Comparison of ENCODE assay signal across 1 cellular context in the genomic region with DNA sequence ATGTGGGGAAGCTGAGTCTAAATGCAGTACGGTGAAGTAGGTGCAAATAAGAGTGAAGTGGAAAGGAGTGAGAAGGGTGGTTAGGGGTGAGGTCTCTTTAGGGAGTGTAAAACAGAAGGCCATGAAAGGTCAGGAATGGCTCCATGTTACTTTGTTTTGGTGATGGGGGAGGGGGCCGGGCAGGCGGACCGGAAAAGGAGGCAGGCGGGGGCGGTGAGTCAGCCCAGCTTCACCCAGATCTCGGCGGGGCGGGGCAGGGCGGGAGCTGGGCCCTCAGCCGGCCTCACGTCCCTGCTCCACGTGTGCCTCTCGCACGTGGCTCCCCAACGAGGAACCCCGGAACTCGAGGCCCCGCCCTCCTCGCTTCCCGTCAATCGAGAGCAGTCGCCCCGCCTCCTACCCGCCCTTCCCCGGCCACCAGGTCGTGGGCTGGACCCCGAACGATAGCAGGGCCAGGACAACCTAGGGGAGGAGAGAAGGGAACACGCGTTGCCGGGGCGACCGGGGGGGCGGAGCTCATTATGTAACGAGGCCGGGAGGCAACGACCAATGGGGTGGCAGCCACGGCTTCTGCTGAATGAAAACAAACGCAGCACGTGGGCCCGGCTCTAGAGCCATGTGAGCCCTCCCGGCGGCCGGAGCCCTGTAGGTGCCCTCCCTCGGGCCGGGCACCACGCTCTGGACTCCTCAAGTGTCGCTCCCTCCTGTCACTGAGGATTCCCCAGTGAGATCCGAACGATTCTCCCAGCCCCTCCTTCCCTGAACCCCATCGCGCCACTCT.
A peak's percentile ranks its signal among the peaks of the same experiment; 100 is the strongest.
TF ChIP-seq lines count a peak whose summit lies in the region.

No MANE protein-coding gene starts in this region.

TF ChIP-seq in A549, 52 proteins besides CTCF, POLR2A, EP300 and RAD21:
- TF ChIP-seq, protein P1, sequence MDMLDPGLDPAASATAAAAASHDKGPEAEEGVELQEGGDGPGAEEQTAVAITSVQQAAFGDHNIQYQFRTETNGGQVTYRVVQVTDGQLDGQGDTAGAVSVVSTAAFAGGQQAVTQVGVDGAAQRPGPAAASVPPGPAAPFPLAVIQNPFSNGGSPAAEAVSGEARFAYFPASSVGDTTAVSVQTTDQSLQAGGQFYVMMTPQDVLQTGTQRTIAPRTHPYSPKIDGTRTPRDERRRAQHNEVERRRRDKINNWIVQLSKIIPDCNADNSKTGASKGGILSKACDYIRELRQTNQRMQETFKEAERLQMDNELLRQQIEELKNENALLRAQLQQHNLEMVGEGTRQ (IDR thresholded peaks at IDR 0.05) = peak; percentile 87
- no peak for TF ChIP-seq NR3C1 (IDR thresholded peaks at IDR 0.05)
- TF ChIP-seq, protein P2, sequence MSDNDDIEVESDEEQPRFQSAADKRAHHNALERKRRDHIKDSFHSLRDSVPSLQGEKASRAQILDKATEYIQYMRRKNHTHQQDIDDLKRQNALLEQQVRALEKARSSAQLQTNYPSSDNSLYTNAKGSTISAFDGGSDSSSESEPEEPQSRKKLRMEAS (IDR thresholded peaks at IDR 0.05) = peak; percentile 99
- TF ChIP-seq RFX5 (IDR thresholded peaks at IDR 0.05) = peak; percentile 82; the same call in 1 of the 2 replicates
- TF ChIP-seq MAFK (IDR thresholded peaks at IDR 0.05; ENCODE audit: partially characterized antibody) = no peak
- peak; percentile 99 for TF ChIP-seq MYC (IDR thresholded peaks at IDR 0.05; ENCODE audit: borderline replicate concordance, low read length)
- TF ChIP-seq, protein P3, sequence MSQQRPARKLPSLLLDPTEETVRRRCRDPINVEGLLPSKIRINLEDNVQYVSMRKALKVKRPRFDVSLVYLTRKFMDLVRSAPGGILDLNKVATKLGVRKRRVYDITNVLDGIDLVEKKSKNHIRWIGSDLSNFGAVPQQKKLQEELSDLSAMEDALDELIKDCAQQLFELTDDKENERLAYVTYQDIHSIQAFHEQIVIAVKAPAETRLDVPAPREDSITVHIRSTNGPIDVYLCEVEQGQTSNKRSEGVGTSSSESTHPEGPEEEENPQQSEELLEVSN (IDR thresholded peaks at IDR 0.05; ENCODE audit: borderline replicate concordance, low read depth) = peak; percentile 97
- no peak for TF ChIP-seq FOSB (CRISPR knock-in tag; IDR thresholded peaks at IDR 0.05)
- TF ChIP-seq, protein P4, sequence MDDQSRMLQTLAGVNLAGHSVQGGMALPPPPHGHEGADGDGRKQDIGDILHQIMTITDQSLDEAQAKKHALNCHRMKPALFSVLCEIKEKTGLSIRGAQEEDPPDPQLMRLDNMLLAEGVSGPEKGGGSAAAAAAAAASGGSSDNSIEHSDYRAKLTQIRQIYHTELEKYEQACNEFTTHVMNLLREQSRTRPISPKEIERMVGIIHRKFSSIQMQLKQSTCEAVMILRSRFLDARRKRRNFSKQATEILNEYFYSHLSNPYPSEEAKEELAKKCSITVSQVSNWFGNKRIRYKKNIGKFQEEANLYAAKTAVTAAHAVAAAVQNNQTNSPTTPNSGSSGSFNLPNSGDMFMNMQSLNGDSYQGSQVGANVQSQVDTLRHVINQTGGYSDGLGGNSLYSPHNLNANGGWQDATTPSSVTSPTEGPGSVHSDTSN (IDR thresholded peaks at IDR 0.05) = no peak
- no peak for TF ChIP-seq POLR2AphosphoS2 (conservative IDR thresholded peaks at IDR 0.05; ENCODE audit: low read length)
- TF ChIP-seq RCOR1 (IDR thresholded peaks at IDR 0.05; ENCODE audit: low read depth, low read length) = no peak
- TF ChIP-seq CEBPB (IDR thresholded peaks at IDR 0.05) = peak in 1 of 2 experiments; percentile 19; a peak in 1 of 4 replicates
- 0 out of 2 replicates have a peak, but pooled peaks have one; percentile 87 for TF ChIP-seq HOXB5 (CRISPR knock-in tag; IDR thresholded peaks at IDR 0.05)
- no peak for TF ChIP-seq CBX2 (IDR thresholded peaks at IDR 0.05; ENCODE audit: borderline replicate concordance, low read depth)
- no peak for TF ChIP-seq SMC3 (IDR thresholded peaks at IDR 0.05)
- TF ChIP-seq BHLHE40 (IDR thresholded peaks at IDR 0.05; ENCODE audit: low read depth, low read length) = peak; percentile 69
- 0 out of 2 replicates have a peak, but pooled peaks have one; percentile 32 for TF ChIP-seq HOXA7 (CRISPR knock-in tag; IDR thresholded peaks at IDR 0.05)
- TF ChIP-seq FOXS1 (CRISPR knock-in tag; IDR thresholded peaks at IDR 0.05) = peak; percentile 49; the same call in 1 of the 2 replicates
- peak; percentile 59 for TF ChIP-seq JUNB (IDR thresholded peaks at IDR 0.05)
- no peak for TF ChIP-seq KDM5A (IDR thresholded peaks at IDR 0.05)
- no peak for TF ChIP-seq ZNF302 (CRISPR knock-in tag; IDR thresholded peaks at IDR 0.05)
- peak; percentile 98 for TF ChIP-seq NPAS2 (CRISPR knock-in tag; IDR thresholded peaks at IDR 0.05; ENCODE audit: borderline replicate concordance)
- TF ChIP-seq RARB (CRISPR knock-in tag; IDR thresholded peaks at IDR 0.05) = peak; percentile 55; the same call in 1 of the 2 replicates
- peak; percentile 50; the same call in 1 of the 2 replicates for TF ChIP-seq EHF (CRISPR knock-in tag; IDR thresholded peaks at IDR 0.05)
- TF ChIP-seq MAZ (IDR thresholded peaks at IDR 0.05; ENCODE audit: borderline replicate concordance, low read depth, low read length) = 0 out of 2 replicates have a peak, but pooled peaks have one; percentile 31
- peak; percentile 53 for TF ChIP-seq CHD2 (IDR thresholded peaks at IDR 0.05; ENCODE audit: low read length, partially characterized antibody)
- TF ChIP-seq, protein P5, sequence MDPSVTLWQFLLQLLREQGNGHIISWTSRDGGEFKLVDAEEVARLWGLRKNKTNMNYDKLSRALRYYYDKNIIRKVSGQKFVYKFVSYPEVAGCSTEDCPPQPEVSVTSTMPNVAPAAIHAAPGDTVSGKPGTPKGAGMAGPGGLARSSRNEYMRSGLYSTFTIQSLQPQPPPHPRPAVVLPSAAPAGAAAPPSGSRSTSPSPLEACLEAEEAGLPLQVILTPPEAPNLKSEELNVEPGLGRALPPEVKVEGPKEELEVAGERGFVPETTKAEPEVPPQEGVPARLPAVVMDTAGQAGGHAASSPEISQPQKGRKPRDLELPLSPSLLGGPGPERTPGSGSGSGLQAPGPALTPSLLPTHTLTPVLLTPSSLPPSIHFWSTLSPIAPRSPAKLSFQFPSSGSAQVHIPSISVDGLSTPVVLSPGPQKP (IDR thresholded peaks at IDR 0.05; ENCODE audit: low read depth, low read length) = no peak
- no peak for TF ChIP-seq ESRRA (IDR thresholded peaks at IDR 0.05; ENCODE audit: borderline replicate concordance, low read length)
- TF ChIP-seq TFCP2L1 (CRISPR knock-in tag; IDR thresholded peaks at IDR 0.05) = peak; percentile 73; the same call in 1 of the 2 replicates
- no peak for TF ChIP-seq HEYL (CRISPR knock-in tag; IDR thresholded peaks at IDR 0.05)
- 0 out of 2 replicates have a peak, but pooled peaks have one; percentile 82 for TF ChIP-seq RNF2 (IDR thresholded peaks at IDR 0.05; ENCODE audit: borderline replicate concordance, low read depth)
- TF ChIP-seq, protein P6, sequence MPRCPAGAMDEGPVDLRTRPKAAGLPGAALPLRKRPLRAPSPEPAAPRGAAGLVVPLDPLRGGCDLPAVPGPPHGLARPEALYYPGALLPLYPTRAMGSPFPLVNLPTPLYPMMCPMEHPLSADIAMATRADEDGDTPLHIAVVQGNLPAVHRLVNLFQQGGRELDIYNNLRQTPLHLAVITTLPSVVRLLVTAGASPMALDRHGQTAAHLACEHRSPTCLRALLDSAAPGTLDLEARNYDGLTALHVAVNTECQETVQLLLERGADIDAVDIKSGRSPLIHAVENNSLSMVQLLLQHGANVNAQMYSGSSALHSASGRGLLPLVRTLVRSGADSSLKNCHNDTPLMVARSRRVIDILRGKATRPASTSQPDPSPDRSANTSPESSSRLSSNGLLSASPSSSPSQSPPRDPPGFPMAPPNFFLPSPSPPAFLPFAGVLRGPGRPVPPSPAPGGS (IDR thresholded peaks at IDR 0.05) = 0 out of 3 replicates have a peak, but pooled peaks have one; percentile 38
- peak; percentile 82 for TF ChIP-seq HOXB13 (CRISPR knock-in tag; IDR thresholded peaks at IDR 0.05; ENCODE audit: low read depth)
- peak; percentile 50; the same call in 1 of the 2 replicates for TF ChIP-seq GATA3 (IDR thresholded peaks at IDR 0.05; ENCODE audit: borderline replicate concordance)
- TF ChIP-seq, protein P7, sequence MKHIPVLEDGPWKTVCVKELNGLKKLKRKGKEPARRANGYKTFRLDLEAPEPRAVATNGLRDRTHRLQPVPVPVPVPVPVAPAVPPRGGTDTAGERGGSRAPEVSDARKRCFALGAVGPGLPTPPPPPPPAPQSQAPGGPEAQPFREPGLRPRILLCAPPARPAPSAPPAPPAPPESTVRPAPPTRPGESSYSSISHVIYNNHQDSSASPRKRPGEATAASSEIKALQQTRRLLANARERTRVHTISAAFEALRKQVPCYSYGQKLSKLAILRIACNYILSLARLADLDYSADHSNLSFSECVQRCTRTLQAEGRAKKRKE (CRISPR knock-in tag; IDR thresholded peaks at IDR 0.05; ENCODE audit: low read depth) = peak; percentile 86; the same call in 1 of the 2 replicates
- TF ChIP-seq TP53 (CRISPR knock-in tag; IDR thresholded peaks at IDR 0.05) = peak; percentile 48; the same call in 1 of the 2 replicates
- TF ChIP-seq SREBF2 (IDR thresholded peaks at IDR 0.05) = no peak
- TF ChIP-seq KDM1A (IDR thresholded peaks at IDR 0.05; ENCODE audit: low read depth) = no peak
- no peak for TF ChIP-seq CBX8 (IDR thresholded peaks at IDR 0.05)
- TF ChIP-seq, protein P8, sequence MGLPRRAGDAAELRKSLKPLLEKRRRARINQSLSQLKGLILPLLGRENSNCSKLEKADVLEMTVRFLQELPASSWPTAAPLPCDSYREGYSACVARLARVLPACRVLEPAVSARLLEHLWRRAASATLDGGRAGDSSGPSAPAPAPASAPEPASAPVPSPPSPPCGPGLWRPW (IDR thresholded peaks at IDR 0.05) = no peak
- TF ChIP-seq ZFP36 (IDR thresholded peaks at IDR 0.05; ENCODE audit: borderline replicate concordance, partially characterized antibody) = no peak
- TF ChIP-seq PHF8 (IDR thresholded peaks at IDR 0.05; ENCODE audit: borderline replicate concordance, low read depth) = no peak
- TF ChIP-seq, protein P9, sequence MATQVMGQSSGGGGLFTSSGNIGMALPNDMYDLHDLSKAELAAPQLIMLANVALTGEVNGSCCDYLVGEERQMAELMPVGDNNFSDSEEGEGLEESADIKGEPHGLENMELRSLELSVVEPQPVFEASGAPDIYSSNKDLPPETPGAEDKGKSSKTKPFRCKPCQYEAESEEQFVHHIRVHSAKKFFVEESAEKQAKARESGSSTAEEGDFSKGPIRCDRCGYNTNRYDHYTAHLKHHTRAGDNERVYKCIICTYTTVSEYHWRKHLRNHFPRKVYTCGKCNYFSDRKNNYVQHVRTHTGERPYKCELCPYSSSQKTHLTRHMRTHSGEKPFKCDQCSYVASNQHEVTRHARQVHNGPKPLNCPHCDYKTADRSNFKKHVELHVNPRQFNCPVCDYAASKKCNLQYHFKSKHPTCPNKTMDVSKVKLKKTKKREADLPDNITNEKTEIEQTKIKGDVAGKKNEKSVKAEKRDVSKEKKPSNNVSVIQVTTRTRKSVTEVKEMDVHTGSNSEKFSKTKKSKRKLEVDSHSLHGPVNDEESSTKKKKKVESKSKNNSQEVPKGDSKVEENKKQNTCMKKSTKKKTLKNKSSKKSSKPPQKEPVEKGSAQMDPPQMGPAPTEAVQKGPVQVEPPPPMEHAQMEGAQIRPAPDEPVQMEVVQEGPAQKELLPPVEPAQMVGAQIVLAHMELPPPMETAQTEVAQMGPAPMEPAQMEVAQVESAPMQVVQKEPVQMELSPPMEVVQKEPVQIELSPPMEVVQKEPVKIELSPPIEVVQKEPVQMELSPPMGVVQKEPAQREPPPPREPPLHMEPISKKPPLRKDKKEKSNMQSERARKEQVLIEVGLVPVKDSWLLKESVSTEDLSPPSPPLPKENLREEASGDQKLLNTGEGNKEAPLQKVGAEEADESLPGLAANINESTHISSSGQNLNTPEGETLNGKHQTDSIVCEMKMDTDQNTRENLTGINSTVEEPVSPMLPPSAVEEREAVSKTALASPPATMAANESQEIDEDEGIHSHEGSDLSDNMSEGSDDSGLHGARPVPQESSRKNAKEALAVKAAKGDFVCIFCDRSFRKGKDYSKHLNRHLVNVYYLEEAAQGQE (IDR thresholded peaks at IDR 0.05) = no peak
- no peak for TF ChIP-seq NFE2L2 (conservative IDR thresholded peaks at IDR 0.05; ENCODE audit: low read length)
- TF ChIP-seq HDAC2 (IDR thresholded peaks at IDR 0.05) = no peak
- TF ChIP-seq ZC3H11A (IDR thresholded peaks at IDR 0.05) = no peak
- TF ChIP-seq EHMT2 (IDR thresholded peaks at IDR 0.05; ENCODE audit: low read depth) = no peak
- TF ChIP-seq ZSCAN20 (CRISPR knock-in tag; IDR thresholded peaks at IDR 0.05) = no peak
- TF ChIP-seq, protein P10, sequence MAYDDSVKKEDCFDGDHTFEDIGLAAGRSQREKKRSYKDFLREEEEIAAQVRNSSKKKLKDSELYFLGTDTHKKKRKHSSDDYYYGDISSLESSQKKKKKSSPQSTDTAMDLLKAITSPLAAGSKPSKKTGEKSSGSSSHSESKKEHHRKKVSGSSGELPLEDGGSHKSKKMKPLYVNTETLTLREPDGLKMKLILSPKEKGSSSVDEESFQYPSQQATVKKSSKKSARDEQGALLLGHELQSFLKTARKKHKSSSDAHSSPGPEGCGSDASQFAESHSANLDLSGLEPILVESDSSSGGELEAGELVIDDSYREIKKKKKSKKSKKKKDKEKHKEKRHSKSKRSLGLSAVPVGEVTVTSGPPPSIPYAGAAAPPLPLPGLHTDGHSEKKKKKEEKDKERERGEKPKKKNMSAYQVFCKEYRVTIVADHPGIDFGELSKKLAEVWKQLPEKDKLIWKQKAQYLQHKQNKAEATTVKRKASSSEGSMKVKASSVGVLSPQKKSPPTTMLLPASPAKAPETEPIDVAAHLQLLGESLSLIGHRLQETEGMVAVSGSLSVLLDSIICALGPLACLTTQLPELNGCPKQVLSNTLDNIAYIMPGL (CRISPR knock-in tag; IDR thresholded peaks at IDR 0.05; ENCODE audit: borderline replicate concordance) = 0 out of 2 replicates have a peak, but pooled peaks have one; percentile 36
- no peak for TF ChIP-seq CHD4 (IDR thresholded peaks at IDR 0.05; ENCODE audit: borderline replicate concordance)
- peak; percentile 52 to 77; a peak in 2 of 5 replicates for TF ChIP-seq JUN (IDR thresholded peaks at IDR 0.05)
- peak; percentile 76 for TF ChIP-seq FOSL2 (IDR thresholded peaks at IDR 0.05)
- peak; percentile 82 for TF ChIP-seq FOSL2 (CRISPR knock-in tag; IDR thresholded peaks at IDR 0.05)
